1 cellular context compared by ENCODE assay signal in genomic region chr10:91887900-91888225, GRCh38.
TF ChIP-seq lines count a peak whose summit lies in the region.

No MANE protein-coding gene starts in this region.

TF ChIP-seq in GM12878, 131 proteins besides CTCF, POLR2A, EP300 and RAD21 (continued from another document):
- TF ChIP-seq ZBTB11 (CRISPR knock-in tag; IDR thresholded peaks at IDR 0.05) = no peak
- no peak for TF ChIP-seq CBX5 (IDR thresholded peaks at IDR 0.05; ENCODE audit: low read depth)
- TF ChIP-seq ZNF207 (IDR thresholded peaks at IDR 0.05; ENCODE audit: borderline replicate concordance) = no peak
- TF ChIP-seq NKRF (conservative IDR thresholded peaks at IDR 0.05) = no peak
